Comparison of ENCODE assay signal across 1 cellular context in the genomic region with DNA sequence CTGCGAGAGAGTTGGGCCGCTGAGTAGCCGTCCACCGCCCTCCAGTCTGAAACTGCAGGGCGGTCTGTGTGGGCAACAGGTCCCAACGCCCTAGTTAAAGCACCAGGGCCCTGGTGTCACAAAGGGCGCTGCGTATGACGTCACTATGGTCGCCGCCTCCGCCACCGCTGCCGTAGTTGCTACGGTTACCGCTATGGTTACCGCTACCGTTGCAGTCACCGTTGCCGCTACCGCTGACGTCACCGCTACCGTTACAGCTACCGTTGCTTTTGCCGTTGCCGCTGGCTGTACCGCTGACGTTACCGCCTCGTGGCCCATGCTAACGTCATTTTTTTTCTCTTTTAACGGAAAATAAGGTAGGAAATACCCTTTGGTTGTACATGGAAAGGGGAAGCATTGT.
TF ChIP-seq lines count a peak whose summit lies in the region.

Gene PPP1R2C (minus strand): TSS at position 68 of the 400 bp plus-strand sequence. CDS start 84 bp downstream, outside the sequence.

TF ChIP-seq in K562, 482 proteins besides CTCF, POLR2A, EP300 and RAD21:
- no peak for TF ChIP-seq RUNX1 (IDR thresholded peaks at IDR 0.05; ENCODE audit: low read depth)
- TF ChIP-seq RFX1 (IDR thresholded peaks at IDR 0.05): peak; percentile 27; the same call in 1 of the 2 replicates
